Comparison of ENCODE assay signal across 22 cellular contexts in genomic region chrX:149927964-149928258, GRCh38. TPM values are rescaled to one million over a fixed set of nuclear protein-coding genes. Genes with fewer than 3 reads are reported as not detected.
"Had no signal": no experiment of that assay in that cellular context is flagged by ENCODE, and none has a peak within 500 bp of the region (broad histone marks: within the 10 kb centered on the region; RNA-seq: fewer than 3 reads in every experiment).

No MANE protein-coding gene starts in this region.

RNA-seq across cellular contexts. Expression of gene HSFX4, which starts 1.5 kb away (rescaled TPM):
- total RNA-seq: activated CD4-positive, alpha-beta memory T cell treated with anti-CD3 and anti-CD28 coated beads for 36 hours; activated CD4-positive, alpha-beta T cell treated with anti-CD3 and anti-CD28 coated beads, Interleukin-2, amount 10 ng/mL, durations not matched to agents 24 days and 14 days; activated CD8-positive, alpha-beta memory T cell treated with anti-CD3 and anti-CD28 coated beads for 36 hours; activated T-helper 2 cell treated with anti-CD3 and anti-CD28 coated beads, Interferon-gamma antibody, Interleukin-2, Interleukin-4, amounts not matched to agents 10 μg/mL and 5 μg/mL and 100 μg/mL, durations not matched to agents 14 hours and 24 hours and 36 hours; breast epithelium; endothelial cell of umbilical vein; fibroblast of lung; fibroblast of villous mesenchyme; gastroesophageal sphincter; hepatocyte; left ventricle myocardium inferior; lung; mononuclear cell; natural killer cell; occipital lobe; psoas muscle; sigmoid colon; temporal lobe; tibial nerve; ureter had no signal
- polyA plus RNA-seq: endothelial cell of umbilical vein, esophagus, fibroblast of lung, hepatocyte, sigmoid colon, small intestine had no signal

RNA-seq across cellular contexts. Expression of gene MAGEA8, which starts 46.9 kb away (rescaled TPM):
- total RNA-seq: activated CD4-positive, alpha-beta memory T cell treated with anti-CD3 and anti-CD28 coated beads for 36 hours; activated CD4-positive, alpha-beta T cell treated with anti-CD3 and anti-CD28 coated beads, Interleukin-2, amount 10 ng/mL, durations not matched to agents 24 days and 14 days; activated CD8-positive, alpha-beta memory T cell treated with anti-CD3 and anti-CD28 coated beads for 36 hours; activated T-helper 2 cell treated with anti-CD3 and anti-CD28 coated beads, Interferon-gamma antibody, Interleukin-2, Interleukin-4, amounts not matched to agents 10 μg/mL and 5 μg/mL and 100 μg/mL, durations not matched to agents 14 hours and 24 hours and 36 hours; breast epithelium; endothelial cell of umbilical vein; fibroblast of lung; fibroblast of villous mesenchyme; gastroesophageal sphincter; hepatocyte; left ventricle myocardium inferior; lung; mononuclear cell; natural killer cell; occipital lobe; psoas muscle; sigmoid colon; temporal lobe; tibial nerve; ureter had no signal
- polyA plus RNA-seq: endothelial cell of umbilical vein, esophagus, fibroblast of lung, hepatocyte, lung, psoas muscle, sigmoid colon, small intestine had no signal
